24 cellular contexts compared by ENCODE assay signal in genomic region chr10:18332484-18332883, GRCh38.
"Had no signal": no experiment of that assay in that cellular context is flagged by ENCODE, and none has a peak within 500 bp of the region (broad histone marks: within the 10 kb centered on the region; RNA-seq: fewer than 3 reads in every experiment).

No MANE protein-coding gene starts in this region.

- H3K27me3 ChIP-seq: brain microvascular endothelial cell, MG63 had no signal

- ATAC-seq: activated T-cell treated with anti-CD3 and anti-CD28 coated beads, Interleukin-2, amount 50 U/mL, for 4 hours; activated T-helper 17 cell treated with anti-CD3 and anti-CD28 coated beads, Interleukin-2, amount 50 U/mL, for 72 hours; PC-3; T-helper 17 cell had no signal

- H3K4me3 ChIP-seq: MG63 had no signal

- FAIRE-seq: RCC 7860, TTC549 had no signal

- DNase-seq: activated B cell treated with CpG ODN at 0.5 μM for 24 hours; activated CD4-positive, alpha-beta memory T cell treated with anti-CD3 and anti-CD28 coated beads for 36 hours; activated CD4-positive, alpha-beta T cell treated with anti-CD3 and anti-CD28 coated beads for 1 hour; activated CD4-positive, alpha-beta T cell treated with anti-CD3 and anti-CD28 coated beads, Interleukin-2, amount 10 ng/mL, durations not matched to agents 24 days and 14 days; activated CD8-positive, alpha-beta memory T cell treated with anti-CD3 and anti-CD28 coated beads for 24 hours; activated gamma-delta T cell; activated naive CD4-positive, alpha-beta T cell treated with anti-CD3 and anti-CD28 coated beads for 36 hours; activated T-cell treated with anti-CD3 and anti-CD28 coated beads, Interleukin-2, amount 50 U/mL, for 4 hours; brain microvascular endothelial cell; central memory CD4-positive, alpha-beta T cell; NCI-H1105 treated with DMSO at 0.1 percent for 48 hours; NCI-H1436 treated with DMSO at 0.1 percent for 48 hours; NCI-H187; NCI-H2081 treated with DMSO at 0.1 percent for 48 hours; NCI-H446; NCI-H524; PC-3; SIG-M5; T-helper 17 cell; T-helper 9 cell had no signal

- H3K36me3 ChIP-seq: brain microvascular endothelial cell, MG63 had no signal

- H3K9me3 ChIP-seq: MG63 had no signal

- H3K27ac ChIP-seq: brain microvascular endothelial cell had no signal
